ENCODE assay signal across 8 cellular contexts in genomic region chr15:79923515-79924169, GRCh38. TPM values are rescaled to one million over a fixed set of nuclear protein-coding genes. Genes with fewer than 3 reads are reported as not detected.
DNase-seq lines count a peak whose midpoint lies in the region; ATAC-seq, FAIRE-seq and TF ChIP-seq lines count a peak whose summit lies in the region.

No MANE protein-coding gene starts in this region.

- H3K9ac ChIP-seq in MM.1S (ENCODE audit: low read length): peak overlapping the region; percentile 84
- H3K9ac ChIP-seq in neural cell (ENCODE audit: low read length): peak overlapping the region; percentile 98

- H3K27ac Mint-ChIP-seq in stimulated activated naive CD8-positive, alpha-beta T cell treated with anti-CD3 and anti-CD28 coated beads, Interleukin-15, amount 100 ng/mL, for 72 hours: peak overlapping the region; percentile 96 to 99

- peak overlapping the region; percentile 95; the same call in 1 of the 2 replicates for H3K4me2 ChIP-seq in MM.1S (ENCODE audit: low read depth, low read length)
- peak overlapping the region; percentile 80 for H3K4me2 ChIP-seq in neural cell (ENCODE audit: low read length)

- DNase-seq in HCEC 1CT: peak; percentile 96
- DNase-seq in MM.1S: peak; percentile 99
- DNase-seq in SHP77 treated with DMSO at 0.1 percent for 48 hours (lab: John Stamatoyannopoulos, UW): peak; percentile 96
- DNase-seq in activated gamma-delta T cell treated with Interleukin-2 at 50 U/mL for 16 hours: peak; percentile 99
- peak; percentile 96 for DNase-seq in fibroblast of villous mesenchyme (ENCODE audit: low read depth)
- peak; percentile 99 to 100 for DNase-seq in stimulated activated naive CD8-positive, alpha-beta T cell treated with anti-CD3 and anti-CD28 coated beads, Interleukin-15, amount 100 ng/mL, for 72 hours

- H3K4me3 ChIP-seq in MM.1S (ENCODE audit: low read length) (peak overlapping the region; percentile 89), fibroblast of villous mesenchyme (ENCODE audit: low read depth, low read length) (peak overlapping the region; percentile 92), neural cell (ENCODE audit: low read length) (peak overlapping the region; percentile 87)

- no peak for TF ChIP-seq CTCF in MM.1S (IDR thresholded peaks at IDR 0.05; ENCODE audit: low read length)
- no peak for TF ChIP-seq CTCF in fibroblast of villous mesenchyme (IDR thresholded peaks at IDR 0.05; ENCODE audit: insufficient read depth, low read depth, low read length)
- TF ChIP-seq CTCF in neural cell (IDR thresholded peaks at IDR 0.05; ENCODE audit: poor library complexity, severe bottlenecking): no peak

- H3K27me3 Mint-ChIP-seq in stimulated activated naive CD8-positive, alpha-beta T cell treated with anti-CD3 and anti-CD28 coated beads, Interleukin-15, amount 100 ng/mL, for 72 hours: no peaks in the 10 kb centered on the region

- H3K36me3 ChIP-seq in MM.1S (replicated peaks; ENCODE audit: insufficient read depth, low read length): peaks cover 8% of the 10 kb centered on the region
- H3K36me3 ChIP-seq in neural cell (ENCODE audit: insufficient read depth, low read length): no peaks in the 10 kb centered on the region

- FAIRE-seq in G401.6 (lab: Jason Lieb, UNC): peak; percentile 96

- H3K27me3 ChIP-seq in MM.1S (replicated peaks; ENCODE audit: insufficient read depth, low read length) (no peaks in the 10 kb centered on the region), neural cell (ENCODE audit: insufficient read depth, low read depth, low read length) (no peaks in the 10 kb centered on the region)

- H3K4me1 ChIP-seq in MM.1S (ENCODE audit: low read length): peaks cover 6% of the 10 kb centered on the region; the same call in 1 of the 2 replicates

- H2AFZ ChIP-seq in MM.1S (ENCODE audit: low read length) (peak overlapping the region; percentile 91), neural cell (ENCODE audit: low read depth, low read length) (peak overlapping the region; percentile 100)

- H4K20me1 ChIP-seq in MM.1S (ENCODE audit: insufficient read depth, low read length): no peaks in the 10 kb centered on the region
- no peaks in the 10 kb centered on the region for H4K20me1 ChIP-seq in neural cell (ENCODE audit: insufficient read depth)

- TF ChIP-seq RAD21 in neural cell (conservative IDR thresholded peaks at IDR 0.05): no peak

- H3K9me3 Mint-ChIP-seq in stimulated activated naive CD8-positive, alpha-beta T cell treated with anti-CD3 and anti-CD28 coated beads, Interleukin-15, amount 100 ng/mL, for 72 hours: peaks cover 12 to 21% of the 10 kb centered on the region in 2 donors

- H3K9me2 ChIP-seq in MM.1S (replicated peaks; ENCODE audit: insufficient read depth, low read length) (no peaks in the 10 kb centered on the region), neural cell (ENCODE audit: insufficient read depth, low read length) (no peaks in the 10 kb centered on the region)

- peak; percentile 96 for ATAC-seq in stimulated activated naive CD8-positive, alpha-beta T cell treated with anti-CD3 and anti-CD28 coated beads, Interleukin-15, amount 100 ng/mL, for 72 hours

- peaks cover 9% of the 10 kb centered on the region for H3F3A ChIP-seq in MM.1S (ENCODE audit: insufficient read depth, low read length)
- no peaks in the 10 kb centered on the region for H3F3A ChIP-seq in neural cell (ENCODE audit: insufficient read depth, low read length, poor library complexity, severe bottlenecking)

- peaks cover 26% of the 10 kb centered on the region for H3K4me1 Mint-ChIP-seq in stimulated activated naive CD8-positive, alpha-beta T cell treated with anti-CD3 and anti-CD28 coated beads, Interleukin-15, amount 100 ng/mL, for 72 hours

- TF ChIP-seq EP300 in neural cell (conservative IDR thresholded peaks at IDR 0.05; ENCODE audit: poor library complexity, severe bottlenecking): no peak

- H3K27ac ChIP-seq in MM.1S (ENCODE audit: low read length) (peak overlapping the region; percentile 86), neural cell (ENCODE audit: low read length) (peak overlapping the region; percentile 96)

- H3K79me2 ChIP-seq in MM.1S (ENCODE audit: low read length) (peaks cover 23% of the 10 kb centered on the region), neural cell (replicated peaks; ENCODE audit: insufficient read depth, low read length) (peaks cover 26% of the 10 kb centered on the region)

- H3K9me3 ChIP-seq in MM.1S (replicated peaks; ENCODE audit: insufficient read depth, low read length) (no peaks in the 10 kb centered on the region), neural cell (ENCODE audit: low read length) (no peaks in the 10 kb centered on the region)

- peak overlapping the region; percentile 89 to 99 for H3K4me3 Mint-ChIP-seq in stimulated activated naive CD8-positive, alpha-beta T cell treated with anti-CD3 and anti-CD28 coated beads, Interleukin-15, amount 100 ng/mL, for 72 hours

TF ChIP-seq in neural cell, 6 proteins besides CTCF, POLR2A, EP300 and RAD21:
- TF ChIP-seq MXI1 (conservative IDR thresholded peaks at IDR 0.05; ENCODE audit: poor library complexity, severe bottlenecking): peak; percentile 57
- peak; percentile 91 for TF ChIP-seq POLR2AphosphoS5 (IDR thresholded peaks at IDR 0.05)
- peak; percentile 16 for TF ChIP-seq SMC3 (conservative IDR thresholded peaks at IDR 0.05; ENCODE audit: poor library complexity)
- TF ChIP-seq, protein P1, sequence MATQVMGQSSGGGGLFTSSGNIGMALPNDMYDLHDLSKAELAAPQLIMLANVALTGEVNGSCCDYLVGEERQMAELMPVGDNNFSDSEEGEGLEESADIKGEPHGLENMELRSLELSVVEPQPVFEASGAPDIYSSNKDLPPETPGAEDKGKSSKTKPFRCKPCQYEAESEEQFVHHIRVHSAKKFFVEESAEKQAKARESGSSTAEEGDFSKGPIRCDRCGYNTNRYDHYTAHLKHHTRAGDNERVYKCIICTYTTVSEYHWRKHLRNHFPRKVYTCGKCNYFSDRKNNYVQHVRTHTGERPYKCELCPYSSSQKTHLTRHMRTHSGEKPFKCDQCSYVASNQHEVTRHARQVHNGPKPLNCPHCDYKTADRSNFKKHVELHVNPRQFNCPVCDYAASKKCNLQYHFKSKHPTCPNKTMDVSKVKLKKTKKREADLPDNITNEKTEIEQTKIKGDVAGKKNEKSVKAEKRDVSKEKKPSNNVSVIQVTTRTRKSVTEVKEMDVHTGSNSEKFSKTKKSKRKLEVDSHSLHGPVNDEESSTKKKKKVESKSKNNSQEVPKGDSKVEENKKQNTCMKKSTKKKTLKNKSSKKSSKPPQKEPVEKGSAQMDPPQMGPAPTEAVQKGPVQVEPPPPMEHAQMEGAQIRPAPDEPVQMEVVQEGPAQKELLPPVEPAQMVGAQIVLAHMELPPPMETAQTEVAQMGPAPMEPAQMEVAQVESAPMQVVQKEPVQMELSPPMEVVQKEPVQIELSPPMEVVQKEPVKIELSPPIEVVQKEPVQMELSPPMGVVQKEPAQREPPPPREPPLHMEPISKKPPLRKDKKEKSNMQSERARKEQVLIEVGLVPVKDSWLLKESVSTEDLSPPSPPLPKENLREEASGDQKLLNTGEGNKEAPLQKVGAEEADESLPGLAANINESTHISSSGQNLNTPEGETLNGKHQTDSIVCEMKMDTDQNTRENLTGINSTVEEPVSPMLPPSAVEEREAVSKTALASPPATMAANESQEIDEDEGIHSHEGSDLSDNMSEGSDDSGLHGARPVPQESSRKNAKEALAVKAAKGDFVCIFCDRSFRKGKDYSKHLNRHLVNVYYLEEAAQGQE (IDR thresholded peaks at IDR 0.05; ENCODE audit: borderline replicate concordance): no peak
- no peak for TF ChIP-seq EZH2 (IDR thresholded peaks at IDR 0.05; ENCODE audit: borderline replicate concordance, insufficient read depth, low read length, poor library complexity, severe bottlenecking)
- peak; percentile 66 for TF ChIP-seq TAF1 (IDR thresholded peaks at IDR 0.05; ENCODE audit: low read depth)
TF ChIP-seq in neural cell: peak in this region for 4.

RNA-seq across cellular contexts. Expression of gene MTHFS, which starts 26.8 kb away (rescaled TPM):
- total RNA-seq in fibroblast of villous mesenchyme: 9.5 and 9.7 TPM in 2 replicates
- 9.0 and 12.8 TPM in 2 replicates for polyA plus RNA-seq in neural cell
- polyA minus RNA-seq in neural cell: 9.5 and 11.0 TPM in 2 replicates

RNA-seq across cellular contexts. Expression of gene BCL2A1, which starts 47.4 kb away (rescaled TPM):
- total RNA-seq in fibroblast of villous mesenchyme: not detected in 2 replicates
- polyA plus RNA-seq in neural cell: not detected in 2 replicates
- polyA minus RNA-seq in neural cell: not detected in 2 replicates

Comparison
In these comparisons a context has a peak if more than half of its experiments do, and no peak if none do; other contexts are left out.
1. Peak in every context shown above with its lines: DNase-seq, ATAC-seq, H3K4me3 ChIP-seq and H3K27ac ChIP-seq.